In the genomic region with DNA sequence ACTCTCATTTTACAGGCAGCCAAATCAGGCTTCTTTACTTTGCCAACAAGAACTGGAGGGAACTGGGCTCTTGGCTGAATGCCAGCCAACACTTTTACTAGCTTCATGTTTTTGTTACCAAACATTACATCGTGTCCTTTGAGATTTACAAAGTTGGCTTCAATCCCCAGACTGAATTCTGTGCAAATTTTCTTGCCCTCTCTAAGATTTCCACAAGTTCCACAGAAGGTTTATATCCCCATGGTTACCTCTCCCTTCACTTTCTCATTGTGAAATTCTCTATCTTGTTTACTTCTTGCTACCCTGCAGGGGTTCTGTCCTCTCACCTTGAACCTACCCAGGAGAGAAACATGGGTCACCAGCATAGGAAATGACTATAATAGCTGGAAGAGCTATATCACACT, we compare ENCODE assay signal across 12 cellular contexts. TPM values are rescaled to one million over a fixed set of nuclear protein-coding genes. Genes with fewer than 3 reads are reported as not detected.
DNase-seq lines count a peak whose midpoint lies in the region; ATAC-seq and TF ChIP-seq lines count a peak whose summit lies in the region.
"Had no signal": no experiment of that assay in that cellular context is flagged by ENCODE, and none has a peak within 500 bp of the region (broad histone marks: within the 10 kb centered on the region; RNA-seq: fewer than 3 reads in every experiment).

No MANE protein-coding gene starts in this region.

- H3K27me3 ChIP-seq in right lobe of liver (no peaks in the 10 kb centered on the region), testis (no peaks in the 10 kb centered on the region)
- no peaks in the 10 kb centered on the region for H3K27me3 ChIP-seq in CD4-positive, alpha-beta memory T cell (ENCODE audit: insufficient read depth, low read length)

- WGBS in right lobe of liver (ENCODE audit: insufficient coverage, low coverage, low lambda C conversion rate, missing lambda C conversion rate): 0% methylated on average over 1 of the region's 1 CpG
- 10 to 13% methylated on average over 1 of the region's 1 CpG for WGBS in testis, 2 donors

- H3K9me3 Mint-ChIP-seq in CD4-positive, alpha-beta memory T cell: no peaks in the 10 kb centered on the region

- TF ChIP-seq POLR2A in right lobe of liver (IDR thresholded peaks at IDR 0.05) (no peak), testis (IDR thresholded peaks at IDR 0.05) (no peak)

- no peaks in the 10 kb centered on the region for H3K36me3 Mint-ChIP-seq in CD4-positive, alpha-beta memory T cell

- no peak overlapping the region for H3K4me3 Mint-ChIP-seq in CD4-positive, alpha-beta memory T cell

- CTCF ChIA-PET in CD4-positive, alpha-beta memory T cell (lab: Charles Lee; ENCODE audit: partially characterized antibody): interaction anchor here (2.0 kb wide), 1 partner anchor 12 kb away, joined by 6 read pairs; no protein-coding TSS in a partner anchor

- H3K4me3 ChIP-seq in cardiac fibroblast (replicated peaks in 1 of 2; ENCODE audit: low read depth in 2 of 2, low read length in 2 of 2) (no peak overlapping the region), right lobe of liver (no peak overlapping the region), testis (no peak overlapping the region)
- H3K4me3 ChIP-seq in CD4-positive, alpha-beta memory T cell (ENCODE audit: low read length in 2 of 2): no peak overlapping the region
- H3K4me3 ChIP-seq: HAP-1 had no signal

- POLR2A ChIA-PET in CD4-positive, alpha-beta memory T cell (lab: Charles Lee; ENCODE audit: partially characterized antibody): no interaction called here

- H3K4me1 ChIP-seq in right lobe of liver: peaks cover 0 to 36% (median 0%) of the 10 kb centered on the region in 4 donors
- peaks cover 5% of the 10 kb centered on the region for H3K4me1 ChIP-seq in testis
- H3K4me1 ChIP-seq in CD4-positive, alpha-beta memory T cell (ENCODE audit: insufficient read depth, low read length): no peaks in the 10 kb centered on the region
- H3K4me1 ChIP-seq: HAP-1 had no signal

- H3K36me3 ChIP-seq in right lobe of liver: no peaks in the 10 kb centered on the region
- no peaks in the 10 kb centered on the region for H3K36me3 ChIP-seq in testis (ENCODE audit: low read depth, missing control alignments)
- H3K36me3 ChIP-seq in CD4-positive, alpha-beta memory T cell (ENCODE audit: insufficient read depth, low read length): no peaks in the 10 kb centered on the region
- H3K36me3 ChIP-seq: HAP-1 had no signal

- H3K27ac ChIP-seq in right lobe of liver (peak overlapping the region in 2 of 3 donors; percentile 4 to 47), testis (peak overlapping the region in 1 of 2 donors; percentile 0)
- H3K27ac ChIP-seq in CD4-positive, alpha-beta memory T cell (ENCODE audit: low read depth, low read length): no peak overlapping the region

- peaks cover 6 to 18% of the 10 kb centered on the region in 2 donors for H3K27me3 Mint-ChIP-seq in CD4-positive, alpha-beta memory T cell

- H3K4me1 Mint-ChIP-seq in CD4-positive, alpha-beta memory T cell: no peaks in the 10 kb centered on the region

- TF ChIP-seq CTCF in cardiac fibroblast (IDR thresholded peaks at IDR 0.05; ENCODE audit: low read depth, low read length) (no peak), right lobe of liver (IDR thresholded peaks at IDR 0.05) (no peak), testis (IDR thresholded peaks at IDR 0.05) (no peak)

- no peak overlapping the region for H3K27ac Mint-ChIP-seq in CD4-positive, alpha-beta memory T cell

- peak; percentile 63 for DNase-seq in DMS 273 (lab: John Stamatoyannopoulos, UW; ENCODE audit: unreplicated experiment)
- DNase-seq in DMS 273 treated with DMSO at 0.1 percent for 48 hours (lab: John Stamatoyannopoulos, UW): no peak
- DNase-seq in cardiac fibroblast (ENCODE audit: low read depth in 2 of 2): peak; percentile 89 to 98
- DNase-seq in right lobe of liver: peak; percentile 33 to 66 (median 53)
- peak; percentile 89 for DNase-seq in testis
- no peak for DNase-seq in SIG-M5 (lab: John Stamatoyannopoulos, UW)
- no peak for DNase-seq in CD4-positive, alpha-beta memory T cell
- DNase-seq: 8988T; activated naive CD4-positive, alpha-beta T cell; T-helper 2 cell had no signal

- ATAC-seq in right lobe of liver: peak; percentile 64 to 83 (median 72)
- no peak for ATAC-seq in HG03571 (IDR thresholded peaks at IDR 0.05; ENCODE audit: unreplicated experiment)

- H3K9me3 ChIP-seq in right lobe of liver (no peaks in the 10 kb centered on the region), testis (no peaks in the 10 kb centered on the region)
- no peaks in the 10 kb centered on the region for H3K9me3 ChIP-seq in CD4-positive, alpha-beta memory T cell (ENCODE audit: control insufficient read depth in 1 of 2, low read length in 2 of 2)
- H3K9me3 ChIP-seq: HAP-1 had no signal

- intact Hi-C loops in right lobe of liver (cut with DNase I) (no loop called here), testis (cut with DNase I; ENCODE audit: low total_unique reads) (no loop called here)
- intact Hi-C loops in CD4-positive, alpha-beta memory T cell (cut with micrococcal nuclease): no loop called here

RNA-seq across cellular contexts. Expression of a gene that starts 37.6 kb away (rescaled TPM):
- total RNA-seq in right lobe of liver (1 to 10 TPM; 5.0 to 9.9 (median 5.7) TPM), testis (1 to 10 TPM; 8.2 to 9.8 TPM)
- polyA plus RNA-seq in testis (ENCODE audit: insufficient read depth, low read depth, low replicate concordance): 3.1 TPM
- total RNA-seq in CD4-positive, alpha-beta memory T cell: 1 to 10 TPM; 9.5 to 9.6 TPM
- polyA plus RNA-seq in CD4-positive, alpha-beta memory T cell: 1 to 10 TPM; 5.5 to 6.9 TPM

Comparison
In these comparisons a context has a peak if more than half of its experiments do, and no peak if none do; other contexts are left out.
1. DNase-seq: peak in DMS 273 (single experiment), cardiac fibroblast (2 of 2), right lobe of liver (3 of 3) and testis (single experiment); none in DMS 273 treated with DMSO at 0.1 percent for 48 hours (single experiment), SIG-M5 (single experiment) and CD4-positive, alpha-beta memory T cell (0 of 5).